10 cellular contexts compared by ENCODE assay signal in genomic region chr15:25239471-25240345, GRCh38.
"Had no signal": no experiment of that assay in that cellular context is flagged by ENCODE, and none has a peak within 500 bp of the region (broad histone marks: within the 10 kb centered on the region; RNA-seq: fewer than 3 reads in every experiment).

No MANE protein-coding gene starts in this region.

- DNase-seq: activated naive CD4-positive, alpha-beta T cell treated with anti-CD3 and anti-CD28 coated beads for 36 hours; activated naive CD8-positive, alpha-beta T cell treated with anti-CD3 and anti-CD28 coated beads, Interleukin-2, amount 50 U/mL, for 24 hours; stimulated activated CD4-positive, alpha-beta T cell treated with anti-CD3 and anti-CD28 coated beads, Interleukin-4, amount 100 ng/mL, for 24 hours; stimulated activated naive CD4-positive, alpha-beta T cell; transverse colon had no signal

- H3K36me3 ChIP-seq: transverse colon had no signal

- H3K4me1 Mint-ChIP-seq: activated naive CD8-positive, alpha-beta T cell treated with anti-CD3 and anti-CD28 coated beads, Interleukin-2, amount 50 U/mL, for 24 hours; mesothelial cell of epicardium had no signal

- H3K27ac ChIP-seq: SK-N-MC, skin epidermis, transverse colon had no signal

- H3K4me3 ChIP-seq: SK-N-MC, skin epidermis, transverse colon had no signal

- ATAC-seq: activated naive CD8-positive, alpha-beta T cell treated with anti-CD3 and anti-CD28 coated beads, Interleukin-2, amount 50 U/mL, for 24 hours; esophagus mucosa had no signal

- H3K4me1 ChIP-seq: transverse colon had no signal

- H3K27me3 ChIP-seq: transverse colon had no signal

- H3K27ac Mint-ChIP-seq: activated naive CD4-positive, alpha-beta T cell treated with anti-CD3 and anti-CD28 coated beads for 36 hours; activated naive CD8-positive, alpha-beta T cell treated with anti-CD3 and anti-CD28 coated beads, Interleukin-2, amount 50 U/mL, for 24 hours; mesothelial cell of epicardium had no signal

- FAIRE-seq: keratinocyte had no signal

- H3K4me3 Mint-ChIP-seq: activated naive CD4-positive, alpha-beta T cell treated with anti-CD3 and anti-CD28 coated beads for 36 hours; activated naive CD8-positive, alpha-beta T cell treated with anti-CD3 and anti-CD28 coated beads, Interleukin-2, amount 50 U/mL, for 24 hours; mesothelial cell of epicardium had no signal

- H3K27me3 Mint-ChIP-seq: activated naive CD8-positive, alpha-beta T cell treated with anti-CD3 and anti-CD28 coated beads, Interleukin-2, amount 50 U/mL, for 24 hours had no signal
